Comparison of ENCODE assay signal across 3 cellular contexts in genomic region chr5:138482645-138483044, GRCh38.
TF ChIP-seq lines count a peak whose summit lies in the region.

No MANE protein-coding gene starts in this region.

TF ChIP-seq in SK-N-SH treated with all-trans-retinoic acid at 6 μM for 48 hours, 23 proteins besides CTCF, POLR2A, EP300 and RAD21:
- TF ChIP-seq POU6F1 (CRISPR knock-in tag; IDR thresholded peaks at IDR 0.05; ENCODE audit: borderline replicate concordance, low read depth) (no peak), RARB (CRISPR knock-in tag; IDR thresholded peaks at IDR 0.05) (no peak), ISL1 (CRISPR knock-in tag; IDR thresholded peaks at IDR 0.05) (no peak)

TF ChIP-seq in SK-N-SH, 30 proteins besides CTCF, POLR2A, EP300 and RAD21:
- no peak for TF ChIP-seq ZBTB33 (IDR thresholded peaks at IDR 0.05; ENCODE audit: borderline replicate concordance, low read depth)
- no peak for TF ChIP-seq GABPA (IDR thresholded peaks at IDR 0.05; ENCODE audit: low read depth)
- TF ChIP-seq SMC3 (IDR thresholded peaks at IDR 0.05; ENCODE audit: low read depth, low read length): no peak
- TF ChIP-seq GATA2 (CRISPR knock-in tag; IDR thresholded peaks at IDR 0.05): no peak
- TF ChIP-seq NRF1 (IDR thresholded peaks at IDR 0.05; ENCODE audit: low read depth, low read length): no peak
- no peak for TF ChIP-seq FOXJ3 (CRISPR knock-in tag; IDR thresholded peaks at IDR 0.05)
- no peak for TF ChIP-seq FOSL2 (IDR thresholded peaks at IDR 0.05; ENCODE audit: borderline replicate concordance, low read depth)
- no peak for TF ChIP-seq RCOR1 (IDR thresholded peaks at IDR 0.05; ENCODE audit: low read length)
- no peak for TF ChIP-seq CHD2 (IDR thresholded peaks at IDR 0.05; ENCODE audit: low read length, partially characterized antibody)
- TF ChIP-seq IRF3 (IDR thresholded peaks at IDR 0.05; ENCODE audit: low read depth, low read length): no peak
- no peak for TF ChIP-seq PBX3 (IDR thresholded peaks at IDR 0.05)
- TF ChIP-seq MAX (IDR thresholded peaks at IDR 0.05; ENCODE audit: low read depth): no peak
- no peak for TF ChIP-seq TAF1 (IDR thresholded peaks at IDR 0.05; ENCODE audit: borderline replicate concordance, low read depth, low read length)

TF ChIP-seq in K562, 482 proteins besides CTCF, POLR2A, EP300 and RAD21:
- TF ChIP-seq SMAD2 (IDR thresholded peaks at IDR 0.05; ENCODE audit: low read depth, low read length) (no peak), PHB (CRISPR knock-in tag; IDR thresholded peaks at IDR 0.05) (no peak), GATAD2A (IDR thresholded peaks at IDR 0.05) (no peak), HMG20B (CRISPR knock-in tag; IDR thresholded peaks at IDR 0.05) (no peak)
